Comparison of ENCODE assay signal across 16 cellular contexts in the genomic region with DNA sequence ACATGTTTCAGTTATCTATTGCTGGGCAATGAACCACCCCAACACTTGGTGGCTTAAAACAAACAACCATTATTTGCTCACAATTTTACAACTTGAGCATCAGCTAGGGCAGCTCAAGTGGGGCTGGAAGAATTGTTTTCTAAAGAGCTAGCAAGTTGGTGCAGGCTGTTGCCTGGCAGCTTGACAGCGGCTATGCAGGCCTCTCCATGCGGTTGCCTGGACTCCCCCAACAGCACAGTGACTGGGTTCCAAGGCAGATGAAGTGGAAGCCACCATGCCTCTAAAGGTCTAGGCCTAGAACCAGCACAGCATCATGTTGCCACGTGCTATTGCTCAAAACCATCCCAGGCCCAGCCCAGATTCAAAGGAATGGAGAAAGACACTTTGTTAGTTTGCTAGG.
DNase-seq lines count a peak whose midpoint lies in the region; ATAC-seq, FAIRE-seq and TF ChIP-seq lines count a peak whose summit lies in the region.
"Had no signal": no experiment of that assay in that cellular context is flagged by ENCODE, and none has a peak within 500 bp of the region (broad histone marks: within the 10 kb centered on the region; RNA-seq: fewer than 3 reads in every experiment).

No MANE protein-coding gene starts in this region.

- DNase-seq in HepG2 (ENCODE audit: low spot score) (no peak), right lobe of liver (no peak), NCI-H510A treated with DMSO at 0.1 percent for 48 hours (lab: John Stamatoyannopoulos, UW) (peak; percentile 90), globus pallidus (ENCODE audit: low spot score) (peak; percentile 24), type B pancreatic cell (ENCODE audit: extremely low spot score, unreplicated experiment) (no peak)
- DNase-seq: ACHN; activated CD4-positive, CD25-positive, alpha-beta regulatory T cell treated with anti-CD3 and anti-CD28 coated beads, Interleukin-2, amount 50 U/mL, for 72 hours; activated naive CD4-positive, alpha-beta T cell treated with anti-CD3 and anti-CD28 coated beads for 36 hours; activated T-cell treated with anti-CD3 and anti-CD28 coated beads, Interleukin-2, amount 50 U/mL, for 4 hours; HFFc6; Karpas-422; left ventricle myocardium inferior had no signal

- H3K36me3 Mint-ChIP-seq in type B pancreatic cell = no peaks in the 10 kb centered on the region

- no peak overlapping the region for H3K4me2 ChIP-seq in HepG2 (ENCODE audit: low read depth, low read length)

- no peaks in the 10 kb centered on the region for H4K20me1 ChIP-seq in HepG2 (ENCODE audit: insufficient read depth, low read length)

- no peak for ATAC-seq in HepG2
- no peak for ATAC-seq in right lobe of liver
- ATAC-seq in HG02981 (IDR thresholded peaks at IDR 0.05; ENCODE audit: unreplicated experiment) = no peak
- no peak for ATAC-seq in HG03520 (IDR thresholded peaks at IDR 0.05; ENCODE audit: unreplicated experiment)
- ATAC-seq in GM18873 (IDR thresholded peaks at IDR 0.05; ENCODE audit: low FRiP score, unreplicated experiment) = no peak
- ATAC-seq: activated T-cell treated with anti-CD3 and anti-CD28 coated beads, Interleukin-2, amount 50 U/mL, for 4 hours had no signal

- no peaks in the 10 kb centered on the region for H3K36me3 ChIP-seq in HepG2 (replicated peaks in 1 of 2; ENCODE audit: control insufficient read depth in 1 of 2, insufficient read depth in 2 of 2, low read length in 2 of 2)
- no peaks in the 10 kb centered on the region for H3K36me3 ChIP-seq in right lobe of liver
- H3K36me3 ChIP-seq: left ventricle myocardium inferior, suprapubic skin had no signal

- no peak overlapping the region for H3K27ac ChIP-seq in HepG2 (ENCODE audit: extremely low read length, insufficient read depth, low read length)
- H3K27ac ChIP-seq in right lobe of liver = no peak overlapping the region
- H3K27ac ChIP-seq: left ventricle myocardium inferior, suprapubic skin had no signal

- BruUV-seq in HepG2 (replicated peaks; lab: Mats Ljungman, UMichigan) = no TSS peak

- no peak overlapping the region for H2AFZ ChIP-seq in HepG2 (ENCODE audit: low read length)

- intact Hi-C loops in HepG2 (cut with micrococcal nuclease; ENCODE audit: unreplicated experiment) = no loop called here
- intact Hi-C loops in right lobe of liver (cut with DNase I) = no loop called here

- H3K4me3 ChIP-seq in HepG2 (replicated peaks in 1 of 3; ENCODE audit: insufficient read depth in 1 of 3, low read depth in 2 of 3, low read length in 3 of 3) = no peak overlapping the region
- H3K4me3 ChIP-seq in right lobe of liver = no peak overlapping the region
- H3K4me3 ChIP-seq: left ventricle myocardium inferior, suprapubic skin had no signal

- no CpG with 5 or more reads among the region's 3 CpGs for WGBS in HepG2 (ENCODE audit: low lambda C conversion rate)
- 0% methylated on average over 1 of the region's 3 CpGs for WGBS in right lobe of liver (ENCODE audit: insufficient coverage, low coverage, low lambda C conversion rate, missing lambda C conversion rate)

- no peak for FAIRE-seq in HepG2 (lab: Jason Lieb, UNC)

- no peak overlapping the region for H3K9ac ChIP-seq in HepG2 (ENCODE audit: insufficient read depth, low read depth, low read length)

- H3K27ac Mint-ChIP-seq in type B pancreatic cell = no peak overlapping the region
- H3K27ac Mint-ChIP-seq: activated naive CD4-positive, alpha-beta T cell treated with anti-CD3 and anti-CD28 coated beads for 36 hours; HFFc6 had no signal

- POLR2A ChIA-PET in HepG2 (lab: Yijun Ruan, JAX) = interaction anchor here (0.6 to 1.0 kb wide), 2 partner anchors 31 to 32 kb away, joined by 3 to 5 read pairs; no protein-coding TSS in a partner anchor

- H3K4me3 Mint-ChIP-seq in type B pancreatic cell = no peak overlapping the region
- H3K4me3 Mint-ChIP-seq: activated naive CD4-positive, alpha-beta T cell treated with anti-CD3 and anti-CD28 coated beads for 36 hours; activated T-cell treated with anti-CD3 and anti-CD28 coated beads, Interleukin-2, amount 50 U/mL, for 4 hours; HFFc6 had no signal

- CTCF ChIA-PET in HepG2 (lab: Yijun Ruan, JAX; ENCODE audit: low intra/inter-chr PET ratio, low total read pairs) = no interaction called here

- TF ChIP-seq CTCF in HepG2 (CRISPR knock-in tag; IDR thresholded peaks at IDR 0.05) (no peak), right lobe of liver (IDR thresholded peaks at IDR 0.05) (no peak), type B pancreatic cell (conservative IDR thresholded peaks at IDR 0.05) (no peak)

- in situ Hi-C loops in HepG2 (cut with HindIII; ENCODE audit: extremely low pct_ligation_motif_present, low pct_unique_long_range_greater_than_20kb) = no loop called here

- no peaks in the 10 kb centered on the region for H3K9me3 ChIP-seq in HepG2 (ENCODE audit: low read length)
- H3K9me3 ChIP-seq in right lobe of liver = no peaks in the 10 kb centered on the region
- H3K9me3 ChIP-seq: left ventricle myocardium inferior, suprapubic skin had no signal

- H3K27me3 ChIP-seq in HepG2 (ENCODE audit: control insufficient read depth in 1 of 2, insufficient read depth in 2 of 2, low read length in 2 of 2) (no peaks in the 10 kb centered on the region), right lobe of liver (no peaks in the 10 kb centered on the region)
- H3K27me3 ChIP-seq: suprapubic skin had no signal

- no peak for TF ChIP-seq RAD21 in HepG2 (CRISPR knock-in tag; IDR thresholded peaks at IDR 0.05)

- no peaks in the 10 kb centered on the region for H3K79me2 ChIP-seq in HepG2 (ENCODE audit: insufficient read depth, low read length)

- H3K4me1 Mint-ChIP-seq in type B pancreatic cell (ENCODE audit: unreplicated experiment) = peaks cover 6% of the 10 kb centered on the region

- no peaks in the 10 kb centered on the region for H3K9me3 Mint-ChIP-seq in type B pancreatic cell
- H3K9me3 Mint-ChIP-seq: activated naive CD4-positive, alpha-beta T cell treated with anti-CD3 and anti-CD28 coated beads for 36 hours; activated T-cell treated with anti-CD3 and anti-CD28 coated beads, Interleukin-2, amount 50 U/mL, for 4 hours; HFFc6 had no signal

- no peak for TF ChIP-seq EP300 in HepG2 (IDR thresholded peaks at IDR 0.05; ENCODE audit: low read depth in 2 of 2, low read length in 2 of 2)
- TF ChIP-seq EP300 in HepG2 (CRISPR knock-in tag; IDR thresholded peaks at IDR 0.05; ENCODE audit: borderline replicate concordance) = no peak

- H3K4me1 ChIP-seq in HepG2 (ENCODE audit: insufficient read depth, low read length) (peaks cover 51% of the 10 kb centered on the region), right lobe of liver (no peaks in the 10 kb centered on the region)

- no peaks in the 10 kb centered on the region for H3K27me3 Mint-ChIP-seq in type B pancreatic cell

- TF ChIP-seq POLR2A in HepG2 (IDR thresholded peaks at IDR 0.05; ENCODE audit: insufficient read depth in 1 of 2, low read depth in 2 of 2, low read length in 2 of 2) (no peak), right lobe of liver (IDR thresholded peaks at IDR 0.05) (no peak)

TF ChIP-seq in HepG2, 621 proteins besides CTCF, POLR2A, EP300 and RAD21:
- TF ChIP-seq FOXA1 (IDR thresholded peaks at IDR 0.05) (no peak), FOXA1 (CRISPR knock-in tag; IDR thresholded peaks at IDR 0.05) (0 out of 2 replicates have a peak, but pooled peaks have one; percentile 28), ZNF619 (CRISPR knock-in tag; IDR thresholded peaks at IDR 0.05) (no peak)

Comparison
In these comparisons a context has a peak if more than half of its experiments do, and no peak if none do; other contexts are left out.
1. DNase-seq: peak in NCI-H510A treated with DMSO at 0.1 percent for 48 hours (single experiment) and globus pallidus (single experiment); none in HepG2 (single experiment), right lobe of liver (0 of 3) and type B pancreatic cell (single experiment).